Comparison of ENCODE assay signal across 30 cellular contexts in the genomic region with DNA sequence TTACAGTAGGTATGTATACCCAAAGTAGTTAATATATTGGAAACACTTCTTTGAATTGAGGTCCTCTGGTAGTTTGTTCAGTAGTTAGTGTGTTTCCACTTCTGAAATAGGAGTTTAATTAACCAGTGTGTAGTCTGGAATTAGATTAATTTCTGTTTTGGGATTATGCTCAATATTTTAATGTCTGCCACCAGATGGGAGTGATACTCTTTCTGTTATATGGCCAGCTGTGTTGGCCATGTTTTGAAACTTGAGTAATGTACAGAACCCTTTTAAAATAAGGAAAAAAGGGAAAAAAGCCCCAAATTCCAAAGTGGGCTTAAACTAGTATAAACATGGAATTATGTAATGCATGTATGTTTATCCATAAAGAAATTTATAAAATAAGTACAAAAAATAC.
DNase-seq lines count a peak whose midpoint lies in the region; ATAC-seq and TF ChIP-seq lines count a peak whose summit lies in the region.
"Had no signal": no experiment of that assay in that cellular context is flagged by ENCODE, and none has a peak within 500 bp of the region (broad histone marks: within the 10 kb centered on the region; RNA-seq: fewer than 3 reads in every experiment).

No MANE protein-coding gene starts in this region.

- no peak overlapping the region for H3K23ac ChIP-seq in IMR-90 (ENCODE audit: low read depth, low read length)

- no peak overlapping the region for H4K8ac ChIP-seq in IMR-90 (ENCODE audit: low read depth in 2 of 2, low read length in 2 of 2)

- no peak overlapping the region for H2BK15ac ChIP-seq in IMR-90 (ENCODE audit: low read depth, low read length)

- H2AK5ac ChIP-seq in IMR-90 (ENCODE audit: low read depth, low read length) = no peak overlapping the region

- H3K4me2 ChIP-seq in IMR-90 (ENCODE audit: low read depth, low read length) = no peak overlapping the region

- H3K9me3 ChIP-seq in IMR-90 (ENCODE audit: control insufficient read depth, insufficient read depth, low read length) = no peaks in the 10 kb centered on the region; the same call in 1 of the 2 replicates
- H3K9me3 ChIP-seq: HAP-1, lower lobe of right lung, SJCRH30, testis had no signal

- no peak overlapping the region for H4K91ac ChIP-seq in IMR-90 (ENCODE audit: insufficient read depth, low read depth, low read length)

- H3K18ac ChIP-seq in IMR-90 (ENCODE audit: low read depth, low read length) = no peak overlapping the region

- H3K4ac ChIP-seq in IMR-90 (ENCODE audit: low read depth, low read length) = no peak overlapping the region

- no peak for ATAC-seq in IMR-90 (ENCODE audit: low read depth)
- ATAC-seq in HG03457 (IDR thresholded peaks at IDR 0.05; ENCODE audit: unreplicated experiment) = no peak
- no peak for ATAC-seq in Right ventricle myocardium superior (ENCODE audit: poor library complexity)
- ATAC-seq: heart right ventricle, lower lobe of right lung had no signal

- peak; percentile 70 for TF ChIP-seq RAD21 in IMR-90 (IDR thresholded peaks at IDR 0.05; ENCODE audit: low read length)

- no peak overlapping the region for H4K5ac ChIP-seq in IMR-90 (ENCODE audit: low read depth, low read length)

- H3K27ac ChIP-seq in IMR-90 (ENCODE audit: insufficient read depth, low read length) = no peak overlapping the region
- H3K27ac ChIP-seq: heart right ventricle, lower lobe of right lung, SJCRH30, skin epidermis, testis had no signal

- no peaks in the 10 kb centered on the region for H3K79me1 ChIP-seq in IMR-90 (ENCODE audit: low read depth in 1 of 2, low read length in 2 of 2)

- peaks cover 6% of the 10 kb centered on the region for H3K27me3 Mint-ChIP-seq in chondrocyte (ENCODE audit: low read depth)
- H3K27me3 Mint-ChIP-seq: activated naive CD4-positive, alpha-beta T cell treated with anti-CD3 and anti-CD28 coated beads, Interleukin-2, amount 50 U/mL, for 24 hours; B cell had no signal

- TF ChIP-seq CTCF in IMR-90 (conservative IDR thresholded peaks at IDR 0.05; ENCODE audit: low read depth, low read length) = peak; percentile 56
- peak; percentile 77 for TF ChIP-seq CTCF in chondrocyte (IDR thresholded peaks at IDR 0.05)

- no peak overlapping the region for H3K9ac ChIP-seq in IMR-90 (ENCODE audit: low read depth, low read length)

- POLR2A ChIA-PET in IMR-90 (lab: Charles Lee; ENCODE audit: unreplicated experiment) = no interaction called here

- no peaks in the 10 kb centered on the region for H3K4me1 Mint-ChIP-seq in chondrocyte (ENCODE audit: low read depth)
- H3K4me1 Mint-ChIP-seq: activated naive CD4-positive, alpha-beta T cell treated with anti-CD3 and anti-CD28 coated beads, Interleukin-2, amount 50 U/mL, for 24 hours; B cell; nephron had no signal

- H3K4me3 ChIP-seq in IMR-90 (ENCODE audit: insufficient read depth, low read depth, low read length) = no peak overlapping the region
- H3K4me3 ChIP-seq: HAP-1, heart right ventricle, lower lobe of right lung, SJCRH30, skin epidermis, testis had no signal

- no peak overlapping the region for H3K14ac ChIP-seq in IMR-90 (replicated peaks; ENCODE audit: low read depth, low read length)

- peak; percentile 7 for DNase-seq in AG08396 (ENCODE audit: low spot score)
- DNase-seq in IMR-90 = peak; percentile 5
- no peak for DNase-seq in chondrocyte (ENCODE audit: low spot score)
- DNase-seq in myocyte (ENCODE audit: low read depth) = peak; percentile 2
- DNase-seq in stimulated activated naive CD4-positive, alpha-beta T cell treated with Interleukin-2 at 50 U/mL for 16 hours (lab: John Stamatoyannopoulos, UW) = no peak
- DNase-seq in Right ventricle myocardium superior = no peak
- DNase-seq in NCI-H128 (lab: John Stamatoyannopoulos, UW; ENCODE audit: unreplicated experiment) = no peak
- DNase-seq: activated CD4-positive, alpha-beta T cell treated with anti-CD3 and anti-CD28 coated beads for 48 hours; anterior cingulate cortex; DMS 273 treated with DMSO at 0.1 percent for 48 hours; erythroblast; heart right ventricle; Kasumi-1; lower lobe of right lung; MV-4-11; NCI-H146; NCI-H2107; NCI-H446 treated with DMSO at 0.1 percent for 48 hours; NCI-H82; SJCRH30; stimulated activated naive CD4-positive, alpha-beta T cell; T1000; testis had no signal

- peaks cover 2% of the 10 kb centered on the region for H3K9me3 Mint-ChIP-seq in chondrocyte (ENCODE audit: low read depth)
- H3K9me3 Mint-ChIP-seq: nephron had no signal

- TF ChIP-seq POLR2A in IMR-90 (IDR thresholded peaks at IDR 0.05; ENCODE audit: low read depth, low read length) = no peak

- dilution Hi-C loops in IMR-90 (cut with HindIII; ENCODE audit: low sequenced_read_pairs, unreplicated experiment) = no loop called here

- no peaks in the 10 kb centered on the region for H4K20me1 ChIP-seq in IMR-90 (ENCODE audit: insufficient read depth, low read length)

- no peaks in the 10 kb centered on the region for H3K36me3 Mint-ChIP-seq in chondrocyte (ENCODE audit: low read depth)
- H3K36me3 Mint-ChIP-seq: activated naive CD4-positive, alpha-beta T cell treated with anti-CD3 and anti-CD28 coated beads, Interleukin-2, amount 50 U/mL, for 24 hours had no signal

- no peaks in the 10 kb centered on the region for H3K27me3 ChIP-seq in IMR-90 (ENCODE audit: control insufficient read depth, insufficient read depth, low read length)
- H3K27me3 ChIP-seq: heart right ventricle, testis had no signal

- no peak overlapping the region for H2BK20ac ChIP-seq in IMR-90 (ENCODE audit: low read depth, low read length)

- H2BK5ac ChIP-seq in IMR-90 (ENCODE audit: low read depth, low read length, poor library complexity, severe bottlenecking) = no peak overlapping the region

- no TSS peak for BruUV-seq in IMR-90 (replicated peaks; lab: Mats Ljungman, UMichigan)

- no peak overlapping the region for H3K27ac Mint-ChIP-seq in chondrocyte (ENCODE audit: unreplicated experiment)
- H3K27ac Mint-ChIP-seq: activated naive CD4-positive, alpha-beta T cell treated with anti-CD3 and anti-CD28 coated beads, Interleukin-2, amount 50 U/mL, for 24 hours; activated T-helper 2 cell treated with anti-CD3 and anti-CD28 coated beads, Interferon-gamma antibody, Interleukin-2, Interleukin-4, amounts not matched to agents 10 μg/mL and 5 μg/mL and 100 μg/mL, durations not matched to agents 14 hours and 24 hours and 36 hours; B cell; nephron had no signal

- no peak overlapping the region for H3K4me3 Mint-ChIP-seq in chondrocyte (ENCODE audit: unreplicated experiment)
- H3K4me3 Mint-ChIP-seq: activated naive CD4-positive, alpha-beta T cell treated with anti-CD3 and anti-CD28 coated beads, Interleukin-2, amount 50 U/mL, for 24 hours; B cell; nephron had no signal

- intact Hi-C loops in IMR-90 (cut with micrococcal nuclease) = loop anchor here (1.0 kb wide), 1 partner anchor 200 kb away; no protein-coding TSS in a partner anchor
- intact Hi-C loops in Right ventricle myocardium superior (cut with DNase I) = loop anchor here (10.0 kb wide), 1 partner anchor 726 kb away; no protein-coding TSS in a partner anchor

- H3K9me1 ChIP-seq in IMR-90 (ENCODE audit: insufficient read depth, low read length) = no peaks in the 10 kb centered on the region

- in situ Hi-C loops in IMR-90 (cut with MboI; ENCODE audit: low sequenced_read_pairs) = loop anchor here (25.0 kb wide), 1 partner anchor 102 kb away; no protein-coding TSS in a partner anchor

- no peak overlapping the region for H2BK120ac ChIP-seq in IMR-90 (ENCODE audit: low read depth, low read length)

- no peaks in the 10 kb centered on the region for H3K4me1 ChIP-seq in IMR-90 (ENCODE audit: control insufficient read depth, insufficient read depth, low read length)
- H3K4me1 ChIP-seq: HAP-1, heart right ventricle, lower lobe of right lung, SJCRH30, testis had no signal

- no peak overlapping the region for H2AK9ac ChIP-seq in IMR-90 (replicated peaks; ENCODE audit: low read depth, low read length, poor library complexity)

- CTCF ChIA-PET in IMR-90 (lab: Yijun Ruan, JAX) = no interaction called here

- H3K36me3 ChIP-seq in IMR-90 (ENCODE audit: control insufficient read depth, insufficient read depth, low read length) = no peaks in the 10 kb centered on the region
- H3K36me3 ChIP-seq: HAP-1, heart right ventricle, lower lobe of right lung, SJCRH30 had no signal

- no peak overlapping the region for H2AFZ ChIP-seq in IMR-90 (replicated peaks; ENCODE audit: low read length, poor library complexity)

- no peak overlapping the region for H3K56ac ChIP-seq in IMR-90 (ENCODE audit: extremely low read depth, insufficient read depth, low read length)

TF ChIP-seq in IMR-90, 13 proteins besides CTCF, POLR2A, EP300 and RAD21:
- TF ChIP-seq SMC3 (IDR thresholded peaks at IDR 0.05; ENCODE audit: low read depth, low read length) = peak; percentile 85
- TF ChIP-seq, protein P1, sequence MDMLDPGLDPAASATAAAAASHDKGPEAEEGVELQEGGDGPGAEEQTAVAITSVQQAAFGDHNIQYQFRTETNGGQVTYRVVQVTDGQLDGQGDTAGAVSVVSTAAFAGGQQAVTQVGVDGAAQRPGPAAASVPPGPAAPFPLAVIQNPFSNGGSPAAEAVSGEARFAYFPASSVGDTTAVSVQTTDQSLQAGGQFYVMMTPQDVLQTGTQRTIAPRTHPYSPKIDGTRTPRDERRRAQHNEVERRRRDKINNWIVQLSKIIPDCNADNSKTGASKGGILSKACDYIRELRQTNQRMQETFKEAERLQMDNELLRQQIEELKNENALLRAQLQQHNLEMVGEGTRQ (IDR thresholded peaks at IDR 0.05; ENCODE audit: low read depth, low read length) = no peak
TF ChIP-seq in IMR-90: peak in this region for 1.

Comparison
In these comparisons a context has a peak if more than half of its experiments do, and no peak if none do; other contexts are left out.
1. DNase-seq: peak in AG08396 (single experiment), IMR-90 (single experiment) and myocyte (single experiment); none in chondrocyte (single experiment), stimulated activated naive CD4-positive, alpha-beta T cell treated with Interleukin-2 at 50 U/mL for 16 hours (single experiment), Right ventricle myocardium superior (single experiment) and NCI-H128 (single experiment).